ENCODE assay signal across 14 cellular contexts in genomic region chr16:5509794-5510193, GRCh38.
"Had no signal": no experiment of that assay in that cellular context is flagged by ENCODE, and none has a peak within 500 bp of the region (broad histone marks: within the 10 kb centered on the region; RNA-seq: fewer than 3 reads in every experiment).

No MANE protein-coding gene starts in this region.

- ATAC-seq: gastroesophageal sphincter, left ventricle myocardium superior, WTC11 had no signal

- H3K27me3 ChIP-seq: neural progenitor cell, testis had no signal

- H3K4me3 ChIP-seq: coronary artery, gastroesophageal sphincter, neural progenitor cell, testis had no signal

- H3K36me3 ChIP-seq: gastroesophageal sphincter, neural progenitor cell had no signal

- H3K27ac ChIP-seq: coronary artery, gastroesophageal sphincter, parathyroid adenoma, testis had no signal

- DNase-seq: activated CD4-positive, alpha-beta T cell treated with anti-CD3 and anti-CD28 coated beads for 48 hours; activated effector memory CD4-positive, alpha-beta T cell treated with Interleukin-2 at 50 U/mL for 16 hours; activated T-cell treated with anti-CD3 and anti-CD28 coated beads, Interleukin-2, amount 50 U/mL, for 24 hours; caudate nucleus; effector CD4-positive, alpha-beta T cell; left ventricle myocardium superior; stimulated activated CD4-positive, alpha-beta T cell treated with anti-CD3 and anti-CD28 coated beads, Interleukin-15, amount 100 ng/mL, for 24 hours; stimulated activated CD4-positive, alpha-beta T cell treated with anti-CD3 and anti-CD28 coated beads, Interleukin-4, amount 100 ng/mL, for 24 hours; testis had no signal

- H3K4me1 ChIP-seq: gastroesophageal sphincter, parathyroid adenoma, testis had no signal

- H3K9me3 ChIP-seq: gastroesophageal sphincter, testis had no signal
